In genomic region chr1:113875714-113876113, GRCh38 we compare ENCODE assay signal across 14 cellular contexts.
DNase-seq lines count a peak whose midpoint lies in the region; ATAC-seq and TF ChIP-seq lines count a peak whose summit lies in the region.
"Had no signal": no experiment of that assay in that cellular context is flagged by ENCODE, and none has a peak within 500 bp of the region (broad histone marks: within the 10 kb centered on the region; RNA-seq: fewer than 3 reads in every experiment).

No MANE protein-coding gene starts in this region.

- no peaks in the 10 kb centered on the region for H3K27me3 ChIP-seq in neutrophil

- ATAC-seq in GM21619 (IDR thresholded peaks at IDR 0.05; ENCODE audit: unreplicated experiment) = peak; percentile 42
- no peak for ATAC-seq in GM18519 (IDR thresholded peaks at IDR 0.05; ENCODE audit: low FRiP score, unreplicated experiment)
- ATAC-seq: lower lobe of right lung; stimulated activated naive B cell treated with anti-CD40 and anti-IgM and Interleukin-4, amounts not matched to agents 10 μg/mL and 1 μg/mL and 100 μg/mL, for 72 hours had no signal

- H3K4me1 ChIP-seq in neutrophil (ENCODE audit: control insufficient read depth in 1 of 2, insufficient read depth in 1 of 2, low read depth in 1 of 2, low read length in 1 of 2) = peaks cover 40 to 41% of the 10 kb centered on the region in 2 experiments

- DNase-seq in NCI-H2171 treated with DMSO at 0.1 percent for 48 hours (lab: John Stamatoyannopoulos, UW) = peak; percentile 48
- DNase-seq in NCI-H2171 (lab: John Stamatoyannopoulos, UW) = no peak
- peak; percentile 76 for DNase-seq in NCI-H446 treated with DMSO at 0.1 percent for 48 hours (lab: John Stamatoyannopoulos, UW)
- no peak for DNase-seq in nucleus accumbens (lab: John Stamatoyannopoulos, UW)
- no peak for DNase-seq in DMS153 treated with DMSO at 0.1 percent for 48 hours (lab: John Stamatoyannopoulos, UW; ENCODE audit: unreplicated experiment)
- DNase-seq: 8988T; DND-41; effector CD8-positive, alpha-beta T cell; lower lobe of right lung; NCI-H1436; stimulated activated naive B cell treated with anti-CD40 and anti-IgM and Interleukin-4, amounts not matched to agents 10 μg/mL and 1 μg/mL and 100 μg/mL, for 72 hours had no signal

- H3K4me3 ChIP-seq in neutrophil (ENCODE audit: low read depth in 1 of 2, low read length in 1 of 2) = no peak overlapping the region
- H3K4me3 ChIP-seq: lower lobe of right lung had no signal

- no peak for TF ChIP-seq CTCF in neutrophil (IDR thresholded peaks at IDR 0.05)

- H3K9me3 ChIP-seq in neutrophil = no peaks in the 10 kb centered on the region
- H3K9me3 ChIP-seq: lower lobe of right lung had no signal

- H3K36me3 ChIP-seq in neutrophil = no peaks in the 10 kb centered on the region
- H3K36me3 ChIP-seq: lower lobe of right lung had no signal

- peak overlapping the region; percentile 37 for H3K27ac ChIP-seq in neutrophil
- H3K27ac ChIP-seq: lower lobe of right lung had no signal

Comparison
In these comparisons a context has a peak if more than half of its experiments do, and no peak if none do; other contexts are left out.
1. DNase-seq: peak in NCI-H2171 treated with DMSO at 0.1 percent for 48 hours (single experiment) and NCI-H446 treated with DMSO at 0.1 percent for 48 hours (single experiment); none in NCI-H2171 (single experiment), nucleus accumbens (0 of 56) and DMS153 treated with DMSO at 0.1 percent for 48 hours (single experiment).